ENCODE assay signal across 1 cellular context in genomic region chr18:58645398-58645797, GRCh38.
TF ChIP-seq lines count a peak whose summit lies in the region.

No MANE protein-coding gene starts in this region.

TF ChIP-seq in A549, 52 proteins besides CTCF, POLR2A, EP300 and RAD21:
- TF ChIP-seq MAZ (IDR thresholded peaks at IDR 0.05; ENCODE audit: borderline replicate concordance, low read depth, low read length) (no peak), SREBF2 (IDR thresholded peaks at IDR 0.05) (no peak), HEYL (CRISPR knock-in tag; IDR thresholded peaks at IDR 0.05) (no peak), PHF8 (IDR thresholded peaks at IDR 0.05; ENCODE audit: borderline replicate concordance, low read depth) (no peak)
